ENCODE assay signal across 30 cellular contexts in the genomic region with DNA sequence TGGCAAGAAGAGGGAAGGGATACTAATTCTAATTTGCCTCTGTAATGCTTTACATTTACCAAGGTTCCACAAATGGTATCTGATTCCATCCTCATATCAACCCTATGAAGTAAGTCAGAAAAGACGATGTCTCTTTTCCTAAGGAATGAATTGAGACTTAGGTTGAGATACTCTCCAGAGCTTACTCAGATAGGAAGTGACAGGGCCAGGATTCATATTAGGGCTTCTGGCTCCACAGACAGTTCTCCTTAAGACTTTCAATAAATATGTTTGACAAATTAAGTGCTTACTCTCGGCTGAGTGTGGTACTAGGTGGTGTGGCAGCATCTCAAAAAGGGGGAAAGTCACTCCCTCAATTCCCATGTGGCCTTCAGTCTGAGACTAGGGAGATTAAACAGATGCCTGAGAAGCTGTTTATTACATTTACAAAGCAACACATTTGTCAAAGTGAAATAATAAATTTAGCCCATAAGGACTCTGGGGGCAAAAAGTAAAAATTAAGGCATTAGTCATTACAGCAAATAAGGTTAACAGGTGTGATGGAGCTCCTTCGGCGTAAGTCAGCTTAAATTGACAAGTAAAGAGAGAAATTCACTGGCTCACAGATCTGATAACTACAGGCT. TPM values are rescaled to one million over a fixed set of nuclear protein-coding genes. Genes with fewer than 3 reads are reported as not detected.
"Had no signal": no experiment of that assay in that cellular context is flagged by ENCODE, and none has a peak within 500 bp of the region (broad histone marks: within the 10 kb centered on the region; RNA-seq: fewer than 3 reads in every experiment).

No MANE protein-coding gene starts in this region.

- DNase-seq: activated CD4-positive, alpha-beta T cell treated with anti-CD3 and anti-CD28 coated beads for 36 hours; activated CD4-positive, CD25-positive, alpha-beta regulatory T cell; activated CD8-positive, alpha-beta memory T cell treated with anti-CD3 and anti-CD28 coated beads, Interleukin-2, amount 10 ng/mL, durations not matched to agents 7 days and 5 days; activated CD8-positive, alpha-beta T cell treated with anti-CD3 and anti-CD28 coated beads, Interleukin-2, amount 10 ng/mL, durations not matched to agents 7 days and 5 days; activated T-cell treated with anti-CD3 and anti-CD28 coated beads, Interleukin-2, amount 50 U/mL, for 48 hours; anterior cingulate cortex; body of pancreas; colonic mucosa; dorsolateral prefrontal cortex; effector memory CD4-positive, alpha-beta T cell; gastrocnemius medialis; head of caudate nucleus; hippocampal formation; left cardiac atrium; left ventricle myocardium superior; mammary epithelial cell; naive thymus-derived CD8-positive, alpha-beta T cell; nucleus accumbens; stimulated activated CD4-positive, alpha-beta T cell treated with anti-CD3 and anti-CD28 coated beads, Interleukin-15, amount 100 ng/mL, for 24 hours; stimulated activated CD4-positive, alpha-beta T cell treated with anti-CD3 and anti-CD28 coated beads, Interleukin-2, amount 100 ng/mL, for 24 hours; stimulated activated naive B cell treated with anti-CD40 and anti-IgM and Interleukin-4, amounts not matched to agents 10 μg/mL and 1 μg/mL and 100 μg/mL, for 72 hours; stomach; tibial artery; upper lobe of right lung had no signal

- H3K9me3 Mint-ChIP-seq: activated naive CD4-positive, alpha-beta T cell treated with anti-CD3 and anti-CD28 coated beads, Interleukin-2, amount 50 U/mL, for 24 hours; activated T-helper 2 cell treated with anti-CD3 and anti-CD28 coated beads, Interferon-gamma antibody, Interleukin-2, Interleukin-4, amounts not matched to agents 10 μg/mL and 5 μg/mL and 100 μg/mL, durations not matched to agents 14 hours and 24 hours and 36 hours; stimulated activated naive B cell treated with anti-CD40 and anti-IgM and Interleukin-4, amounts not matched to agents 10 μg/mL and 1 μg/mL and 100 μg/mL, for 72 hours; T-helper 2 cell treated with Interferon-gamma antibody and Interleukin-4, amounts not matched to agents 5 μg/mL and 100 μg/mL, for 36 hours had no signal

- H3K4me3 ChIP-seq: body of pancreas, colonic mucosa, dorsolateral prefrontal cortex, gastrocnemius medialis, right atrium auricular region, stomach, tibial artery, upper lobe of right lung had no signal

- H3K4me1 Mint-ChIP-seq: activated CD4-positive, alpha-beta T cell treated with anti-CD3 and anti-CD28 coated beads for 36 hours; activated CD8-positive, alpha-beta memory T cell treated with anti-CD3 and anti-CD28 coated beads, Interleukin-2, amount 10 ng/mL, durations not matched to agents 7 days and 5 days; activated naive CD4-positive, alpha-beta T cell treated with anti-CD3 and anti-CD28 coated beads, Interleukin-2, amount 50 U/mL, for 24 hours; naive thymus-derived CD8-positive, alpha-beta T cell; neural crest cell; stimulated activated naive B cell treated with anti-CD40 and anti-IgM and Interleukin-4, amounts not matched to agents 10 μg/mL and 1 μg/mL and 100 μg/mL, for 72 hours had no signal

- H3K36me3 Mint-ChIP-seq: activated CD8-positive, alpha-beta memory T cell treated with anti-CD3 and anti-CD28 coated beads, Interleukin-2, amount 10 ng/mL, durations not matched to agents 7 days and 5 days; activated naive CD4-positive, alpha-beta T cell treated with anti-CD3 and anti-CD28 coated beads, Interleukin-2, amount 50 U/mL, for 24 hours; stimulated activated naive B cell treated with anti-CD40 and anti-IgM and Interleukin-4, amounts not matched to agents 10 μg/mL and 1 μg/mL and 100 μg/mL, for 72 hours had no signal

- H3K27ac Mint-ChIP-seq: activated CD4-positive, alpha-beta T cell treated with anti-CD3 and anti-CD28 coated beads for 36 hours; activated CD8-positive, alpha-beta memory T cell treated with anti-CD3 and anti-CD28 coated beads, Interleukin-2, amount 10 ng/mL, durations not matched to agents 7 days and 5 days; activated CD8-positive, alpha-beta T cell treated with anti-CD3 and anti-CD28 coated beads, Interleukin-2, amount 10 ng/mL, durations not matched to agents 7 days and 5 days; activated naive CD4-positive, alpha-beta T cell treated with anti-CD3 and anti-CD28 coated beads, Interleukin-2, amount 50 U/mL, for 24 hours; activated T-helper 2 cell treated with anti-CD3 and anti-CD28 coated beads, Interferon-gamma antibody, Interleukin-2, Interleukin-4, amounts not matched to agents 10 μg/mL and 5 μg/mL and 100 μg/mL, durations not matched to agents 14 hours and 24 hours and 36 hours; naive thymus-derived CD8-positive, alpha-beta T cell; stimulated activated naive B cell treated with anti-CD40 and anti-IgM and Interleukin-4, amounts not matched to agents 10 μg/mL and 1 μg/mL and 100 μg/mL, for 72 hours; T-helper 2 cell treated with Interferon-gamma antibody and Interleukin-4, amounts not matched to agents 5 μg/mL and 100 μg/mL, for 36 hours had no signal

- H3K4me3 Mint-ChIP-seq: activated CD4-positive, alpha-beta T cell treated with anti-CD3 and anti-CD28 coated beads for 36 hours; activated CD8-positive, alpha-beta memory T cell treated with anti-CD3 and anti-CD28 coated beads, Interleukin-2, amount 10 ng/mL, durations not matched to agents 7 days and 5 days; activated CD8-positive, alpha-beta T cell treated with anti-CD3 and anti-CD28 coated beads, Interleukin-2, amount 10 ng/mL, durations not matched to agents 7 days and 5 days; activated naive CD4-positive, alpha-beta T cell treated with anti-CD3 and anti-CD28 coated beads, Interleukin-2, amount 50 U/mL, for 24 hours; naive thymus-derived CD8-positive, alpha-beta T cell; neural crest cell; stimulated activated naive B cell treated with anti-CD40 and anti-IgM and Interleukin-4, amounts not matched to agents 10 μg/mL and 1 μg/mL and 100 μg/mL, for 72 hours; T-helper 2 cell treated with Interferon-gamma antibody and Interleukin-4, amounts not matched to agents 5 μg/mL and 100 μg/mL, for 36 hours had no signal

RNA-seq across cellular contexts. Expression of a gene that starts 14.2 kb away (rescaled TPM):
- total RNA-seq: activated CD4-positive, alpha-beta T cell treated with anti-CD3 and anti-CD28 coated beads for 36 hours; activated CD8-positive, alpha-beta memory T cell treated with anti-CD3 and anti-CD28 coated beads, Interleukin-2, amount 10 ng/mL, durations not matched to agents 7 days and 5 days; activated CD8-positive, alpha-beta T cell treated with anti-CD3 and anti-CD28 coated beads, Interleukin-2, amount 10 ng/mL, durations not matched to agents 7 days and 5 days; activated T-helper 2 cell treated with anti-CD3 and anti-CD28 coated beads, Interferon-gamma antibody, Interleukin-2, Interleukin-4, amounts not matched to agents 10 μg/mL and 5 μg/mL and 100 μg/mL, durations not matched to agents 14 hours and 24 hours and 36 hours; naive thymus-derived CD8-positive, alpha-beta T cell; neural crest cell; pulmonary artery endothelial cell; right atrium auricular region had no signal
- polyA plus RNA-seq: naive thymus-derived CD8-positive, alpha-beta T cell had no signal
